ENCODE assay signal across 1 cellular context in the genomic region with DNA sequence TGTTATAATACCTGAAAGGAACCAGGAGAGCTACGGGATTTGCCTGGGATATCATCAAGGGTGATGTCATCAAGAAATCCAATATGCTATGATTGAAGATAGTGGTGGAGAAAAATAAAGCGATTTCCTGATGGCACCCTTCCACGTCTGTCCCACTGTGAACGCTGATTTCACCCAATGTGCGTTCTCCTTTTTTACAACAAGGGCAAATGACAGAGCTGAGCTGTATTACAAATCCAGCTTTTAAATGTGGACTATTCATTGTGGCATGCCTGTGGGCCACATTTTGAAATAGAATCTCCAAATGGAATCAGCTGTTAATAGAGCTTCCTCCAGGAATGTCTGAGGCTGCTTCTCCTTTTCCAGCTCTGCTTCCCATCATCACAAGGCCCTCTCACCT.
TF ChIP-seq lines count a peak whose summit lies in the region.

No MANE protein-coding gene starts in this region.

TF ChIP-seq in HepG2, 621 proteins besides CTCF, POLR2A, EP300 and RAD21:
- TF ChIP-seq ZSCAN20 (CRISPR knock-in tag; IDR thresholded peaks at IDR 0.05; ENCODE audit: borderline replicate concordance), result no peak
- TF ChIP-seq ATF7 (IDR thresholded peaks at IDR 0.05), result peak; percentile 65
- TF ChIP-seq ATF7 (CRISPR knock-in tag; IDR thresholded peaks at IDR 0.05), result no peak
- TF ChIP-seq KAT2B (IDR thresholded peaks at IDR 0.05; ENCODE audit: borderline replicate concordance, low read depth, low read length), result no peak
